In genomic region chr1:243341074-243341473, GRCh38 we compare ENCODE assay signal across 23 cellular contexts.
DNase-seq lines count a peak whose midpoint lies in the region; ATAC-seq, FAIRE-seq and TF ChIP-seq lines count a peak whose summit lies in the region.
"Had no signal": no experiment of that assay in that cellular context is flagged by ENCODE, and none has a peak within 500 bp of the region (broad histone marks: within the 10 kb centered on the region; RNA-seq: fewer than 3 reads in every experiment).

No MANE protein-coding gene starts in this region.

- no peaks in the 10 kb centered on the region for H3K79me2 ChIP-seq in ACC112 (ENCODE audit: control insufficient read depth, insufficient read depth, low read length, unreplicated experiment)
- H3K79me2 ChIP-seq in Karpas-422 (ENCODE audit: low read length): no peaks in the 10 kb centered on the region

- H2AFZ ChIP-seq in ACC112 (ENCODE audit: low read length, unreplicated experiment): peak overlapping the region; percentile 52
- H2AFZ ChIP-seq in Karpas-422 (ENCODE audit: low read length): no peak overlapping the region

- H3K4me3 ChIP-seq in ACC112 (ENCODE audit: low read depth, low read length): no peak overlapping the region
- no peak overlapping the region for H3K4me3 ChIP-seq in Karpas-422 (ENCODE audit: low read length)

- TF ChIP-seq POLR2A in H54 (IDR thresholded peaks at IDR 0.05; ENCODE audit: low read depth, low read length): no peak

- no peak for DNase-seq in H54 (ENCODE audit: insufficient read length, low spot score)
- peak; percentile 37 for DNase-seq in dermis blood vessel endothelial cell
- no peak for DNase-seq in foreskin keratinocyte
- DNase-seq in stimulated activated CD8-positive, alpha-beta memory T cell treated with anti-CD3 and anti-CD28 coated beads, Interleukin-4, amount 100 ng/mL, for 48 hours: no peak
- DNase-seq in HUDEP-2 (lab: John Stamatoyannopoulos, UW; ENCODE audit: unreplicated experiment in 76 of 76): no peak
- DNase-seq in inferior parietal cortex (ENCODE audit: extremely low spot score): no peak
- no peak for DNase-seq in Karpas-422
- DNase-seq: C1 segment of cervical spinal cord; CD4-positive, alpha-beta memory T cell; COR-L47; DMS53; KBM-7; MM.1S; NCI-H1694; NCI-H2081; NCI-H2227 treated with DMSO at 0.1 percent for 48 hours; NCI-H69; SHP77 had no signal

- H3K9me2 ChIP-seq in Karpas-422 (replicated peaks; ENCODE audit: insufficient read depth, low read length): no peaks in the 10 kb centered on the region

- peaks cover 4% of the 10 kb centered on the region for H3K36me3 ChIP-seq in ACC112 (ENCODE audit: insufficient read depth, low read length)
- no peaks in the 10 kb centered on the region for H3K36me3 ChIP-seq in Karpas-422 (ENCODE audit: insufficient read depth, low read length)

- H4K20me1 ChIP-seq in Karpas-422 (ENCODE audit: insufficient read depth, low read depth, low read length): no peaks in the 10 kb centered on the region

- H3K9me3 ChIP-seq in Karpas-422 (ENCODE audit: low read length): no peaks in the 10 kb centered on the region

- H3K9ac ChIP-seq in Karpas-422 (ENCODE audit: low read length): no peak overlapping the region

- H3K27ac ChIP-seq in ACC112 (ENCODE audit: low read depth, low read length): peak overlapping the region; percentile 68
- no peak overlapping the region for H3K27ac ChIP-seq in foreskin keratinocyte
- no peak overlapping the region for H3K27ac ChIP-seq in Karpas-422 (ENCODE audit: low read length)
- H3K27ac ChIP-seq: RWPE1 had no signal

- no peaks in the 10 kb centered on the region for H3K27me3 ChIP-seq in ACC112 (ENCODE audit: insufficient read depth, low read length)
- no peaks in the 10 kb centered on the region for H3K27me3 ChIP-seq in foreskin keratinocyte
- no peaks in the 10 kb centered on the region for H3K27me3 ChIP-seq in Karpas-422 (ENCODE audit: low read length)

- FAIRE-seq in H54 (lab: Jason Lieb, UNC): peak; percentile 11
- FAIRE-seq: A204.1, H1 had no signal

- no peak overlapping the region for H3K4me2 ChIP-seq in Karpas-422 (ENCODE audit: low read depth, low read length, poor library complexity, severe bottlenecking)

- H3K4me1 ChIP-seq in ACC112 (ENCODE audit: control insufficient read depth, insufficient read depth, low read length, unreplicated experiment) (peaks cover 27% of the 10 kb centered on the region), foreskin keratinocyte (no peaks in the 10 kb centered on the region), Karpas-422 (ENCODE audit: low read length) (peaks cover 7% of the 10 kb centered on the region)

- ATAC-seq in foreskin keratinocyte: peak; percentile 27
- ATAC-seq: Panc1 had no signal

- no peak for TF ChIP-seq CTCF in foreskin keratinocyte (conservative IDR thresholded peaks at IDR 0.05)
